ENCODE assay signal across 21 cellular contexts in the genomic region with DNA sequence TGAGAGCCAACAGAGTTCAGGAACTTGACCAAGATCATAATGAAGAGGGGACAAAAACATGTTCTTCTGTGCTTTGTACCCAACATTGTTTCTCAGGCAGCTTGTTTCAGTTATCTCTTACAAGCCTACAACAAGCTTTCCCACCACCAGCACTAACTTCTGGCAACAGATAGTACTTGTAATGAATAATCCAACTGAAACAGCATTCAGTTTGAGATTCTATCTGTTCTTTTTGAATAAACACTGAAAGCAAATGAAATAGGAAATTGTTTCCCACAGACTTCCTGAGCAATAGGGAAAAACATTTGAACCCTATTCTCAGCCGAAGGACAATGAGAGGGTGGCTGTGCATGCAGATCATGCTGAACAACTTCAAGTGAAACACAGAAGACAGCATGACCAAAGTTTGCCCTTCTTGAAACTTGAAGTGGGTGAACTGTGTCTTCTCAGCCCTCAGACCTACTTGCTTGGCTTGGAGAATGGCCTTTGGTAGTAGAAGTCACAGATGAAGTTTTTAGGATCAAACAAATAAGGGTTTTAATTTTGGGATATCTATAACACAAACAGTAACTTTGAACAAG. TPM values are rescaled to one million over a fixed set of nuclear protein-coding genes. Genes with fewer than 3 reads are reported as not detected.
DNase-seq lines count a peak whose midpoint lies in the region; ATAC-seq and TF ChIP-seq lines count a peak whose summit lies in the region.
"Had no signal": no experiment of that assay in that cellular context is flagged by ENCODE, and none has a peak within 500 bp of the region (broad histone marks: within the 10 kb centered on the region; RNA-seq: fewer than 3 reads in every experiment).

No MANE protein-coding gene starts in this region.

- peak; percentile 60 for ATAC-seq in GM21423 (IDR thresholded peaks at IDR 0.05; ENCODE audit: unreplicated experiment)
- no peak for ATAC-seq in body of pancreas
- ATAC-seq: GM12878 had no signal

- peak; percentile 34 for DNase-seq in OCI-M2 (lab: John Stamatoyannopoulos, UW; ENCODE audit: unreplicated experiment)
- DNase-seq in erythroblast (lab: John Stamatoyannopoulos, UW): peak; percentile 6 to 57
- DNase-seq in renal cortical epithelial cell (ENCODE audit: low read depth): peak; percentile 97
- DNase-seq in SIG-M5 treated with dmso at 0.1 percent for 504 hours (lab: John Stamatoyannopoulos, UW; ENCODE audit: unreplicated experiment): no peak
- no peak for DNase-seq in body of pancreas
- DNase-seq in effector memory CD4-positive, alpha-beta T cell: no peak
- DNase-seq: Calu3; CD4-positive, alpha-beta memory T cell; GF-D8; H7; HFFc6; Karpas-422; MG63; NCI-H1048; NCI-H146; NCI-H2081 treated with DMSO at 0.1 percent for 48 hours; NCI-H774 had no signal

- H3K36me3 ChIP-seq in body of pancreas (replicated peaks in 1 of 2; ENCODE audit: insufficient read depth in 1 of 2, low read depth in 2 of 2): no peaks in the 10 kb centered on the region
- no peaks in the 10 kb centered on the region for H3K36me3 ChIP-seq in effector memory CD4-positive, alpha-beta T cell (ENCODE audit: control insufficient read depth, insufficient read depth, low read length)
- H3K36me3 ChIP-seq: BLaER1, MG63, SJSA1 had no signal

- no peaks in the 10 kb centered on the region for H3K9me3 ChIP-seq in body of pancreas
- no peaks in the 10 kb centered on the region for H3K9me3 ChIP-seq in effector memory CD4-positive, alpha-beta T cell (ENCODE audit: control insufficient read depth, low read length)
- H3K9me3 ChIP-seq: BLaER1, MG63, SJSA1 had no signal

- no peak overlapping the region for H3K4me3 ChIP-seq in body of pancreas
- no peak overlapping the region for H3K4me3 ChIP-seq in effector memory CD4-positive, alpha-beta T cell (ENCODE audit: insufficient read depth, low read depth, low read length, poor library complexity, severe bottlenecking)
- H3K4me3 ChIP-seq: BLaER1, GM12878, MG63, SJSA1 had no signal

- H3K27me3 ChIP-seq in body of pancreas: no peaks in the 10 kb centered on the region
- H3K27me3 ChIP-seq in effector memory CD4-positive, alpha-beta T cell (replicated peaks; ENCODE audit: control insufficient read depth, insufficient read depth, low read length, poor library complexity, severe bottlenecking): no peaks in the 10 kb centered on the region
- H3K27me3 ChIP-seq: BLaER1, MG63, SJSA1 had no signal

- no peak for TF ChIP-seq CTCF in body of pancreas (IDR thresholded peaks at IDR 0.05)

- peaks cover 4% of the 10 kb centered on the region for H3K4me1 ChIP-seq in body of pancreas
- H3K4me1 ChIP-seq in effector memory CD4-positive, alpha-beta T cell (ENCODE audit: control insufficient read depth, insufficient read depth, low read length, poor library complexity, severe bottlenecking): no peaks in the 10 kb centered on the region
- H3K4me1 ChIP-seq: BLaER1, SJSA1 had no signal

- intact Hi-C loops in body of pancreas (cut with DNase I): no loop called here

- TF ChIP-seq POLR2A in erythroblast (IDR thresholded peaks at IDR 0.05; ENCODE audit: low read length) (no peak), body of pancreas (IDR thresholded peaks at IDR 0.05) (no peak)

- 57 to 60% methylated on average over 1 of the region's 1 CpG for WGBS in body of pancreas, 2 donors

- H3K27ac ChIP-seq in body of pancreas: peak overlapping the region in 1 of 4 donors; percentile 38
- H3K27ac ChIP-seq in effector memory CD4-positive, alpha-beta T cell (ENCODE audit: insufficient read depth, low read length, poor library complexity, severe bottlenecking): no peak overlapping the region
- H3K27ac ChIP-seq: BLaER1, SJSA1 had no signal

RNA-seq across cellular contexts. Expression of a gene that starts 11.2 kb away (rescaled TPM):
- total RNA-seq in renal cortical epithelial cell (18.6 and 45.2 TPM in 2 replicates), body of pancreas (10 to 100 TPM; 17.1 to 20.5 TPM)
- total RNA-seq: HFFc6, SJSA1 had no signal

Comparison
In these comparisons a context has a peak if more than half of its experiments do, and no peak if none do; other contexts are left out.
1. DNase-seq: peak in OCI-M2 (single experiment), erythroblast (2 of 2) and renal cortical epithelial cell (single experiment); none in SIG-M5 treated with dmso at 0.1 percent for 504 hours (single experiment), body of pancreas (0 of 4) and effector memory CD4-positive, alpha-beta T cell (0 of 3).